In genomic region chr1:85054664-85055063, GRCh38 we compare ENCODE assay signal across 19 cellular contexts. TPM values are rescaled to one million over a fixed set of nuclear protein-coding genes. Genes with fewer than 3 reads are reported as not detected.
"Had no signal": no experiment of that assay in that cellular context is flagged by ENCODE, and none has a peak within 500 bp of the region (broad histone marks: within the 10 kb centered on the region; RNA-seq: fewer than 3 reads in every experiment).

No MANE protein-coding gene starts in this region.

- H3K27ac ChIP-seq: SJSA1, SK-N-MC had no signal

- H3K36me3 ChIP-seq: MG63, SJSA1 had no signal

- H3K27me3 ChIP-seq: MG63 had no signal

- H3K4me1 ChIP-seq: SJSA1 had no signal

- DNase-seq: KG1; MG63; NCI-H1092; NCI-H1105 treated with DMSO at 0.1 percent for 48 hours; NCI-H1417 treated with DMSO at 0.1 percent for 48 hours; NCI-H146; NCI-H1694 treated with DMSO at 0.1 percent for 48 hours; NCI-H1930; NCI-H2081; NCI-H2107; NCI-H2227 treated with DMSO at 0.1 percent for 48 hours; NCI-H526; NK-92 treated with Interleukin-12 subunit alpha and Interleukin-12 subunit beta, amount 100 ng/mL, for 24 hours; Right ventricle myocardium superior; RPMI8226; SIG-M5 had no signal

- H3K9me3 ChIP-seq: MG63, SJSA1 had no signal

- H3K4me3 ChIP-seq: MG63, SJSA1, SK-N-MC had no signal

RNA-seq across cellular contexts. Expression of gene MCOLN3, which starts 6.4 kb away (rescaled TPM):
- total RNA-seq: HT-29 had no signal

RNA-seq across cellular contexts. Expression of gene MCOLN2, which starts 57.8 kb away (rescaled TPM):
- total RNA-seq: HT-29 had no signal
